In genomic region chr16:19678804-19679203, GRCh38 we compare ENCODE assay signal across 25 cellular contexts.
"Had no signal": no experiment of that assay in that cellular context is flagged by ENCODE, and none has a peak within 500 bp of the region (broad histone marks: within the 10 kb centered on the region; RNA-seq: fewer than 3 reads in every experiment).

No MANE protein-coding gene starts in this region.

- H3K4me3 Mint-ChIP-seq: activated B cell treated with CpG ODN at 0.5 μM for 24 hours; activated CD4-positive, alpha-beta memory T cell treated with anti-CD3 and anti-CD28 coated beads, Interleukin-2, amount 10 ng/mL, durations not matched to agents 7 days and 5 days; activated naive CD4-positive, alpha-beta T cell treated with anti-CD3 and anti-CD28 coated beads for 36 hours; activated naive CD8-positive, alpha-beta T cell; activated T-helper 17 cell treated with anti-CD3 and anti-CD28 coated beads, Interleukin-2, amount 50 U/mL, for 72 hours; T-helper 17 cell had no signal

- H3K36me3 ChIP-seq: breast epithelium had no signal

- H3K4me1 ChIP-seq: breast epithelium had no signal

- H3K27ac Mint-ChIP-seq: activated B cell treated with CpG ODN at 0.5 μM for 24 hours; activated CD4-positive, alpha-beta memory T cell treated with anti-CD3 and anti-CD28 coated beads, Interleukin-2, amount 10 ng/mL, durations not matched to agents 7 days and 5 days; activated naive CD4-positive, alpha-beta T cell treated with anti-CD3 and anti-CD28 coated beads for 36 hours; activated naive CD8-positive, alpha-beta T cell; activated T-helper 17 cell treated with anti-CD3 and anti-CD28 coated beads, Interleukin-2, amount 50 U/mL, for 72 hours; T-helper 17 cell had no signal

- H3K9me3 ChIP-seq: breast epithelium had no signal

- H3K27me3 ChIP-seq: breast epithelium had no signal

- H3K27ac ChIP-seq: breast epithelium had no signal

- H3K9me3 Mint-ChIP-seq: activated naive CD4-positive, alpha-beta T cell treated with anti-CD3 and anti-CD28 coated beads for 36 hours; activated T-helper 17 cell treated with anti-CD3 and anti-CD28 coated beads, Interleukin-2, amount 50 U/mL, for 72 hours had no signal

- DNase-seq: activated B cell treated with CpG ODN at 0.5 μM for 24 hours; activated CD4-positive, alpha-beta memory T cell treated with anti-CD3 and anti-CD28 coated beads, Interleukin-2, amount 10 ng/mL, durations not matched to agents 7 days and 5 days; activated CD4-positive, alpha-beta T cell treated with anti-CD3 and anti-CD28 coated beads for 1 hour; activated CD4-positive, alpha-beta T cell treated with anti-CD3 and anti-CD28 coated beads, Interleukin-2, amount 50 U/mL, for 1 hour; activated gamma-delta T cell; activated naive CD4-positive, alpha-beta T cell treated with anti-CD3 and anti-CD28 coated beads for 36 hours; activated T-cell treated with anti-CD3 and anti-CD28 coated beads for 4 hours; activated T-cell treated with anti-CD3 and anti-CD28 coated beads, Interleukin-2, amount 50 U/mL, for 48 hours; aorta; Kasumi-1; KBM-7; NCI-H1105 treated with DMSO at 0.1 percent for 48 hours; NCI-H146; NCI-H1930; NCI-H2171; NCI-H2227 treated with DMSO at 0.1 percent for 48 hours; NCI-H446 treated with DMSO at 0.1 percent for 48 hours; NCI-H524 treated with DMSO at 0.1 percent for 48 hours; NCI-H82; SIG-M5; T-helper 17 cell; T-helper 9 cell had no signal

- H3K4me3 ChIP-seq: breast epithelium had no signal

- H3K4me1 Mint-ChIP-seq: activated B cell treated with CpG ODN at 0.5 μM for 24 hours; activated CD4-positive, alpha-beta memory T cell treated with anti-CD3 and anti-CD28 coated beads, Interleukin-2, amount 10 ng/mL, durations not matched to agents 7 days and 5 days; activated T-helper 17 cell treated with anti-CD3 and anti-CD28 coated beads, Interleukin-2, amount 50 U/mL, for 72 hours had no signal

- H3K27me3 Mint-ChIP-seq: activated B cell treated with CpG ODN at 0.5 μM for 24 hours; activated CD4-positive, alpha-beta memory T cell treated with anti-CD3 and anti-CD28 coated beads, Interleukin-2, amount 10 ng/mL, durations not matched to agents 7 days and 5 days; activated naive CD8-positive, alpha-beta T cell; activated T-helper 17 cell treated with anti-CD3 and anti-CD28 coated beads, Interleukin-2, amount 50 U/mL, for 72 hours; T-helper 17 cell had no signal
